Comparison of ENCODE assay signal across 16 cellular contexts in genomic region chr17:17851603-17852002, GRCh38. TPM values are rescaled to one million over a fixed set of nuclear protein-coding genes. Genes with fewer than 3 reads are reported as not detected.
DNase-seq lines count a peak whose midpoint lies in the region; ATAC-seq and TF ChIP-seq lines count a peak whose summit lies in the region.
"Had no signal": no experiment of that assay in that cellular context is flagged by ENCODE, and none has a peak within 500 bp of the region (broad histone marks: within the 10 kb centered on the region; RNA-seq: fewer than 3 reads in every experiment).

No MANE protein-coding gene starts in this region.

- H3K9me3 Mint-ChIP-seq in activated CD4-positive, alpha-beta T cell treated with anti-CD3 and anti-CD28 coated beads, Interleukin-2, amount 10 ng/mL, durations not matched to agents 24 days and 14 days, result no peaks in the 10 kb centered on the region
- H3K9me3 Mint-ChIP-seq in CD8-positive, alpha-beta T cell, result no peaks in the 10 kb centered on the region
- no peaks in the 10 kb centered on the region for H3K9me3 Mint-ChIP-seq in central memory CD8-positive, alpha-beta T cell
- H3K9me3 Mint-ChIP-seq in nephron (no peaks in the 10 kb centered on the region), endothelial cell (ENCODE audit: unreplicated experiment) (no peaks in the 10 kb centered on the region)
- H3K9me3 Mint-ChIP-seq: activated CD4-positive, alpha-beta memory T cell treated with anti-CD3 and anti-CD28 coated beads, Interleukin-2, amount 10 ng/mL, durations not matched to agents 7 days and 5 days had no signal

- ATAC-seq in CD8-positive, alpha-beta T cell, result no peak
- no peak for ATAC-seq in central memory CD8-positive, alpha-beta T cell (replicated peaks; ENCODE audit: extremely low read depth, poor library complexity, severe bottlenecking)

- no peaks in the 10 kb centered on the region for H3K36me3 ChIP-seq in CD8-positive, alpha-beta T cell (ENCODE audit: insufficient read depth, low read length)
- H3K36me3 ChIP-seq: brain microvascular endothelial cell, SJCRH30 had no signal

- no peak overlapping the region for H3K4me3 Mint-ChIP-seq in activated CD4-positive, alpha-beta T cell treated with anti-CD3 and anti-CD28 coated beads, Interleukin-2, amount 10 ng/mL, durations not matched to agents 24 days and 14 days
- peak overlapping the region; percentile 64 for H3K4me3 Mint-ChIP-seq in CD8-positive, alpha-beta T cell
- H3K4me3 Mint-ChIP-seq in central memory CD8-positive, alpha-beta T cell, result peak overlapping the region; percentile 23
- H3K4me3 Mint-ChIP-seq in nephron (no peak overlapping the region), endothelial cell (ENCODE audit: unreplicated experiment) (no peak overlapping the region)
- H3K4me3 Mint-ChIP-seq: activated CD4-positive, alpha-beta memory T cell treated with anti-CD3 and anti-CD28 coated beads, Interleukin-2, amount 10 ng/mL, durations not matched to agents 7 days and 5 days had no signal

- peaks cover 78% of the 10 kb centered on the region for H3K4me1 Mint-ChIP-seq in activated CD4-positive, alpha-beta T cell treated with anti-CD3 and anti-CD28 coated beads, Interleukin-2, amount 10 ng/mL, durations not matched to agents 24 days and 14 days
- peaks cover 78% of the 10 kb centered on the region for H3K4me1 Mint-ChIP-seq in CD8-positive, alpha-beta T cell (ENCODE audit: low read depth)
- peaks cover 44% of the 10 kb centered on the region for H3K4me1 Mint-ChIP-seq in central memory CD8-positive, alpha-beta T cell
- peaks cover 47% of the 10 kb centered on the region for H3K4me1 Mint-ChIP-seq in nephron
- H3K4me1 Mint-ChIP-seq in endothelial cell (ENCODE audit: unreplicated experiment), result peaks cover 16% of the 10 kb centered on the region

- CTCF ChIA-PET in CD8-positive, alpha-beta T cell (lab: Charles Lee), result interaction anchor here (0.8 to 19.1 kb wide), 5 partner anchors 9 to 182 kb away, joined by 3 to 308 read pairs (median 6); partner anchors contain the start of gene SREBF1

- H3K27ac Mint-ChIP-seq in activated CD4-positive, alpha-beta T cell treated with anti-CD3 and anti-CD28 coated beads, Interleukin-2, amount 10 ng/mL, durations not matched to agents 24 days and 14 days, result peak overlapping the region; percentile 60
- H3K27ac Mint-ChIP-seq in CD8-positive, alpha-beta T cell, result peak overlapping the region; percentile 96
- H3K27ac Mint-ChIP-seq in central memory CD8-positive, alpha-beta T cell (ENCODE audit: low read depth), result peak overlapping the region; percentile 95
- peak overlapping the region; percentile 10 to 41 (median 32) for H3K27ac Mint-ChIP-seq in nephron
- H3K27ac Mint-ChIP-seq in endothelial cell (ENCODE audit: unreplicated experiment), result no peak overlapping the region

- H3K27me3 ChIP-seq in CD8-positive, alpha-beta T cell (ENCODE audit: insufficient read depth, low read length), result no peaks in the 10 kb centered on the region
- H3K27me3 ChIP-seq: brain microvascular endothelial cell, SJCRH30, upper lobe of left lung had no signal

- H3K27ac ChIP-seq in CD8-positive, alpha-beta T cell (ENCODE audit: low read depth, low read length), result peak overlapping the region; percentile 60
- H3K27ac ChIP-seq: brain microvascular endothelial cell, SJCRH30 had no signal

- intact Hi-C loops in activated CD4-positive, alpha-beta T cell treated with anti-CD3 and anti-CD28 coated beads, Interleukin-2, amount 10 ng/mL, durations not matched to agents 24 days and 14 days (cut with micrococcal nuclease), result loop anchor here (5.0 kb wide), 1 partner anchor 106 kb away; no protein-coding TSS in a partner anchor
- intact Hi-C loops in CD8-positive, alpha-beta T cell (cut with DNase I, micrococcal nuclease), result no loop called here

- TF ChIP-seq CTCF in CD8-positive, alpha-beta T cell (IDR thresholded peaks at IDR 0.05), result no peak
- no peak for TF ChIP-seq CTCF in nephron (IDR thresholded peaks at IDR 0.05; ENCODE audit: unreplicated experiment in 3 of 3)
- no peak for TF ChIP-seq CTCF in endothelial cell (IDR thresholded peaks at IDR 0.05; ENCODE audit: unreplicated experiment)

- DNase-seq in activated CD4-positive, alpha-beta T cell treated with anti-CD3 and anti-CD28 coated beads, Interleukin-2, amount 10 ng/mL, durations not matched to agents 24 days and 14 days, result peak; percentile 55
- no peak for DNase-seq in activated CD4-positive, alpha-beta T cell treated with anti-CD3 and anti-CD28 coated beads, Interleukin-2, amount 50 U/mL, for 1 hour
- no peak for DNase-seq in CD8-positive, alpha-beta T cell
- DNase-seq in central memory CD8-positive, alpha-beta T cell (ENCODE audit: low spot score in 2 of 2), result no peak
- DNase-seq in hippocampal formation (lab: John Stamatoyannopoulos, UW) (no peak), EL (no peak), endothelial cell (ENCODE audit: low spot score) (no peak)
- DNase-seq: activated CD4-positive, alpha-beta memory T cell treated with anti-CD3 and anti-CD28 coated beads, Interleukin-2, amount 10 ng/mL, durations not matched to agents 7 days and 5 days; activated gamma-delta T cell; brain microvascular endothelial cell; hypothalamus; NCI-H187 treated with DMSO at 0.1 percent for 48 hours; SJCRH30; upper lobe of left lung had no signal

- H3K27me3 Mint-ChIP-seq in activated CD4-positive, alpha-beta T cell treated with anti-CD3 and anti-CD28 coated beads, Interleukin-2, amount 10 ng/mL, durations not matched to agents 24 days and 14 days, result no peaks in the 10 kb centered on the region
- no peaks in the 10 kb centered on the region for H3K27me3 Mint-ChIP-seq in CD8-positive, alpha-beta T cell (ENCODE audit: low read depth)
- no peaks in the 10 kb centered on the region for H3K27me3 Mint-ChIP-seq in central memory CD8-positive, alpha-beta T cell
- no peaks in the 10 kb centered on the region for H3K27me3 Mint-ChIP-seq in nephron (ENCODE audit: low read depth)
- peaks cover 3% of the 10 kb centered on the region for H3K27me3 Mint-ChIP-seq in endothelial cell (ENCODE audit: unreplicated experiment)
- H3K27me3 Mint-ChIP-seq: activated CD4-positive, alpha-beta memory T cell treated with anti-CD3 and anti-CD28 coated beads, Interleukin-2, amount 10 ng/mL, durations not matched to agents 7 days and 5 days had no signal

- H3K4me1 ChIP-seq in CD8-positive, alpha-beta T cell (ENCODE audit: insufficient read depth, low read length), result peaks cover 83% of the 10 kb centered on the region

- no peaks in the 10 kb centered on the region for H3K9me3 ChIP-seq in CD8-positive, alpha-beta T cell (ENCODE audit: low read length)
- H3K9me3 ChIP-seq: SJCRH30, upper lobe of left lung had no signal

- H3K36me3 Mint-ChIP-seq in activated CD4-positive, alpha-beta T cell treated with anti-CD3 and anti-CD28 coated beads, Interleukin-2, amount 10 ng/mL, durations not matched to agents 24 days and 14 days (ENCODE audit: low read depth), result peaks cover 10% of the 10 kb centered on the region
- peaks cover 9% of the 10 kb centered on the region for H3K36me3 Mint-ChIP-seq in CD8-positive, alpha-beta T cell
- H3K36me3 Mint-ChIP-seq in central memory CD8-positive, alpha-beta T cell (ENCODE audit: insufficient read depth), result peaks cover 11% of the 10 kb centered on the region
- H3K36me3 Mint-ChIP-seq in nephron (ENCODE audit: low read depth), result no peaks in the 10 kb centered on the region
- H3K36me3 Mint-ChIP-seq in endothelial cell (ENCODE audit: low read depth, unreplicated experiment), result no peaks in the 10 kb centered on the region

- POLR2A ChIA-PET in CD8-positive, alpha-beta T cell (lab: Charles Lee), result interaction anchor here (0.7 kb wide), 1 partner anchor 31 kb away, joined by 3 read pairs; no protein-coding TSS in a partner anchor

- H3K4me3 ChIP-seq in CD8-positive, alpha-beta T cell (ENCODE audit: low read depth, low read length), result no peak overlapping the region
- H3K4me3 ChIP-seq: SJCRH30, skin epidermis, upper lobe of left lung had no signal

RNA-seq across cellular contexts. Expression of gene SREBF1, which starts 14.8 kb away (rescaled TPM):
- total RNA-seq in activated CD4-positive, alpha-beta T cell treated with anti-CD3 and anti-CD28 coated beads, Interleukin-2, amount 10 ng/mL, durations not matched to agents 24 days and 14 days, result 154 and 171 TPM in 2 replicates
- 100 to 1,000 TPM; 401 to 412 TPM for total RNA-seq in CD8-positive, alpha-beta T cell
- total RNA-seq in endothelial cell (ENCODE audit: unreplicated experiment), result 146 TPM

Comparison
In these comparisons a context has a peak if more than half of its experiments do, and no peak if none do; other contexts are left out.
1. H3K4me3 Mint-ChIP-seq: peak in CD8-positive, alpha-beta T cell (single experiment) and central memory CD8-positive, alpha-beta T cell (single experiment); none in activated CD4-positive, alpha-beta T cell treated with anti-CD3 and anti-CD28 coated beads, Interleukin-2, amount 10 ng/mL, durations not matched to agents 24 days and 14 days (single experiment), nephron (0 of 3) and endothelial cell (single experiment).